ENCODE assay signal across 10 cellular contexts in the genomic region with DNA sequence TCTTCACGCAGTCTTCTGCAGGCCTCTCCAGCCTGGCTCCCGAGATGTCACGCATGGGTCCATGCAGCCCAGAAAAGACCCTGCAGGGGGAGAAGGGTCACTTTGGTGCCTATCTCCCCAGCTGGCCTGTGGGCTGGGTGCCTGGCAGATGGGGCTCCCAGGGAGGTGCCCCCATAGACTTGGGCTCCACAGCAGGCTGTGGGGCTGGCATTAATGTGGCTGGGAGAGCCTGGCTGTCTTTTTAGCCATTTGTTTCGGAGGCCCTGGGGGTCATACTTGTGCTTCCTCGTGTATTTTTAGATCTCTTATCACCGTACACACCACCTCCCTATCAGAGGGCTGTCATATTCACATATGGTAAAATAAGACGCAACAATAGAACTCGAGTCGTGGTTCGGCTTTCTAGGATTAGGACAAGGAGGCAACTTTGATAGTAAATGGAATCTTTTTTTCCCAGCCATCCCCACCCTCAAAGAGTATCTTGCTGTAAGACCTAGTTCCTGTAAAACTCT.
A peak's percentile ranks its signal among the peaks of the same experiment; 100 is the strongest.
DNase-seq lines count a peak whose midpoint lies in the region; ATAC-seq and TF ChIP-seq lines count a peak whose summit lies in the region.
"Had no signal": no experiment of that assay in that cellular context is flagged by ENCODE, and none has a peak within 500 bp of the region (broad histone marks: within the 10 kb centered on the region; RNA-seq: fewer than 3 reads in every experiment).

No MANE protein-coding gene starts in this region.

- H3K27me3 ChIP-seq in OCI-LY1 (ENCODE audit: insufficient read depth, low read length): no peaks in the 10 kb centered on the region
- H3K27me3 ChIP-seq in MG63: no peaks in the 10 kb centered on the region

- H3K9me2 ChIP-seq in OCI-LY1 (ENCODE audit: low read depth, low read length): no peaks in the 10 kb centered on the region

- H3K4me3 ChIP-seq in OCI-LY1 (ENCODE audit: low read depth, low read length, poor library complexity, severe bottlenecking) (peak overlapping the region; percentile 24), MG63 (no peak overlapping the region)

- H3K36me3 ChIP-seq in OCI-LY1 (ENCODE audit: insufficient read depth, low read length) (no peaks in the 10 kb centered on the region; the same call in 1 of the 2 replicates), MG63 (peaks cover 17% of the 10 kb centered on the region)

- peaks cover 68% of the 10 kb centered on the region for H3K4me1 ChIP-seq in OCI-LY1 (ENCODE audit: insufficient read depth, low read length, severe bottlenecking)

- H3K79me2 ChIP-seq in OCI-LY1 (ENCODE audit: insufficient read depth, low read length): peaks cover 67% of the 10 kb centered on the region

- no peak overlapping the region; the same call in 1 of the 2 replicates for H3K9ac ChIP-seq in OCI-LY1 (ENCODE audit: low read length)

- no peak overlapping the region for H2AFZ ChIP-seq in OCI-LY1 (ENCODE audit: low read length)

- intact Hi-C loops in CD14-positive monocyte (cut with micrococcal nuclease): loop anchor here in 1 of 2 donors (2.0 to 5.0 kb wide), 2 partner anchors 29 to 40 kb away; no protein-coding TSS in a partner anchor

- H3K4me1 Mint-ChIP-seq in CD14-positive monocyte: peaks cover 99% of the 10 kb centered on the region
- H3K4me1 Mint-ChIP-seq in effector memory CD8-positive, alpha-beta T cell (ENCODE audit: low read depth in 2 of 2): peaks cover 87% of the 10 kb centered on the region in 2 donors
- peaks cover 76% of the 10 kb centered on the region for H3K4me1 Mint-ChIP-seq in nephron

- H3K27me3 Mint-ChIP-seq in CD14-positive monocyte (ENCODE audit: low read depth in 3 of 3) (peaks cover 0 to 2% (median 0%) of the 10 kb centered on the region in 3 donors), nephron (ENCODE audit: low read depth) (peaks cover 8% of the 10 kb centered on the region)
- H3K27me3 Mint-ChIP-seq in effector memory CD8-positive, alpha-beta T cell: no peaks in the 10 kb centered on the region

- H3K4me2 ChIP-seq in OCI-LY1 (ENCODE audit: low read length): peak overlapping the region; percentile 55

- H3K4me3 Mint-ChIP-seq in CD14-positive monocyte (peak overlapping the region; percentile 73 to 83), nephron (no peak overlapping the region)
- H3K4me3 Mint-ChIP-seq in effector memory CD8-positive, alpha-beta T cell: peak overlapping the region; percentile 91 to 99

- no peaks in the 10 kb centered on the region for H4K20me1 ChIP-seq in OCI-LY1 (ENCODE audit: insufficient read depth, low read length)

- peak overlapping the region; percentile 89 to 99 (median 93) for H3K27ac Mint-ChIP-seq in CD14-positive monocyte
- H3K27ac Mint-ChIP-seq in effector memory CD8-positive, alpha-beta T cell: peak overlapping the region; percentile 90
- H3K27ac Mint-ChIP-seq in nephron: peak overlapping the region; percentile 63 to 95 (median 94)

- 0 out of 2 replicates have a peak, but pooled peaks cover under 1% of the 10 kb centered on the region for H3F3A ChIP-seq in OCI-LY1 (ENCODE audit: insufficient read depth, low read length)

- H3K36me3 Mint-ChIP-seq in CD14-positive monocyte (peaks cover 35 to 71% of the 10 kb centered on the region in 2 donors), nephron (ENCODE audit: low read depth) (no peaks in the 10 kb centered on the region)
- peaks cover 90% of the 10 kb centered on the region for H3K36me3 Mint-ChIP-seq in effector memory CD8-positive, alpha-beta T cell (ENCODE audit: insufficient read depth)

- H3K9me3 Mint-ChIP-seq in CD14-positive monocyte (no peaks in the 10 kb centered on the region), nephron (no peaks in the 10 kb centered on the region)
- H3K9me3 Mint-ChIP-seq in effector memory CD8-positive, alpha-beta T cell: no peaks in the 10 kb centered on the region

- DNase-seq in CD14-positive monocyte (ENCODE audit: low spot score) (no peak), globus pallidus (ENCODE audit: low spot score) (no peak), NCI-H2196 treated with DMSO at 0.1 percent for 48 hours (lab: John Stamatoyannopoulos, UW; ENCODE audit: unreplicated experiment) (no peak), MG63 (no peak)
- no peak for DNase-seq in effector memory CD8-positive, alpha-beta T cell
- DNase-seq: amniotic stem cell, NCI-H526 treated with DMSO at 0.1 percent for 48 hours had no signal

- H3K9me3 ChIP-seq in OCI-LY1 (ENCODE audit: low read length) (no peaks in the 10 kb centered on the region), MG63 (no peaks in the 10 kb centered on the region)

- peak overlapping the region; percentile 56 for H3K27ac ChIP-seq in OCI-LY1 (ENCODE audit: low read depth, low read length, poor library complexity, severe bottlenecking)

- ATAC-seq in effector memory CD8-positive, alpha-beta T cell (replicated peaks): no peak
- no peak for ATAC-seq in HG02981 (IDR thresholded peaks at IDR 0.05; ENCODE audit: unreplicated experiment)

- TF ChIP-seq CTCF in CD14-positive monocyte (IDR thresholded peaks at IDR 0.05): no peak
- no peak for TF ChIP-seq CTCF in OCI-LY1 (IDR thresholded peaks at IDR 0.05; ENCODE audit: low read length)
- TF ChIP-seq CTCF in nephron (IDR thresholded peaks at IDR 0.05; ENCODE audit: unreplicated experiment in 3 of 3): no peak

Comparison
In these comparisons a context has a peak if more than half of its experiments do, and no peak if none do; other contexts are left out.
1. H3K4me3 Mint-ChIP-seq: peak in CD14-positive monocyte (2 of 2) and effector memory CD8-positive, alpha-beta T cell (2 of 2); none in nephron (0 of 3).
2. Peak in every context shown above with its lines, with median percentiles within 50 percentile points of each other: H3K27ac Mint-ChIP-seq.